9 cellular contexts compared by ENCODE assay signal in genomic region chr17:61130320-61130719, GRCh38.
"Had no signal": no experiment of that assay in that cellular context is flagged by ENCODE, and none has a peak within 500 bp of the region (broad histone marks: within the 10 kb centered on the region; RNA-seq: fewer than 3 reads in every experiment).

No MANE protein-coding gene starts in this region.

- H3K27ac ChIP-seq: cardiac muscle cell, sigmoid colon, suprapubic skin had no signal

- H3K4me3 ChIP-seq: cardiac muscle cell, sigmoid colon, suprapubic skin had no signal

- DNase-seq: activated CD4-positive, alpha-beta T cell treated with anti-CD3 and anti-CD28 coated beads for 48 hours; activated naive CD4-positive, alpha-beta T cell treated with Interleukin-2 at 50 U/mL for 16 hours; effector CD8-positive, alpha-beta T cell; immature natural killer cell; left cardiac atrium; sigmoid colon; stimulated activated naive CD4-positive, alpha-beta T cell treated with Interleukin-2 at 50 U/mL for 16 hours had no signal

- H3K36me3 ChIP-seq: cardiac muscle cell, sigmoid colon, suprapubic skin had no signal

- H3K4me1 ChIP-seq: sigmoid colon, suprapubic skin had no signal

- H3K9me3 ChIP-seq: sigmoid colon, suprapubic skin had no signal

- H3K27me3 ChIP-seq: cardiac muscle cell, sigmoid colon, suprapubic skin had no signal
